1 cellular context compared by ENCODE assay signal in genomic region chr11:57568330-57568766, GRCh38.
TF ChIP-seq lines count a peak whose summit lies in the region.

No MANE protein-coding gene starts in this region.

TF ChIP-seq in GM12878, 131 proteins besides CTCF, POLR2A, EP300 and RAD21:
- peak; percentile 80; the same call in 1 of the 2 replicates for TF ChIP-seq YY1 (IDR thresholded peaks at IDR 0.05; ENCODE audit: low read depth, low read length)
- TF ChIP-seq USF1 (IDR thresholded peaks at IDR 0.05; ENCODE audit: borderline replicate concordance, extremely low read length, insufficient read depth, low read depth, low read length), result no peak
- TF ChIP-seq IKZF1 (conservative IDR thresholded peaks at IDR 0.05), result 0 out of 2 replicates have a peak, but pooled peaks have one; percentile 7
- peak; percentile 84 for TF ChIP-seq SMC3 (IDR thresholded peaks at IDR 0.05; ENCODE audit: borderline replicate concordance, low read length)
- TF ChIP-seq, protein P1, sequence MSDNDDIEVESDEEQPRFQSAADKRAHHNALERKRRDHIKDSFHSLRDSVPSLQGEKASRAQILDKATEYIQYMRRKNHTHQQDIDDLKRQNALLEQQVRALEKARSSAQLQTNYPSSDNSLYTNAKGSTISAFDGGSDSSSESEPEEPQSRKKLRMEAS (IDR thresholded peaks at IDR 0.05; ENCODE audit: low read depth, low read length), result 0 out of 2 replicates have a peak, but pooled peaks have one; percentile 15
- no peak for TF ChIP-seq SREBF2 (IDR thresholded peaks at IDR 0.05; ENCODE audit: low read length)
- TF ChIP-seq, protein P2, sequence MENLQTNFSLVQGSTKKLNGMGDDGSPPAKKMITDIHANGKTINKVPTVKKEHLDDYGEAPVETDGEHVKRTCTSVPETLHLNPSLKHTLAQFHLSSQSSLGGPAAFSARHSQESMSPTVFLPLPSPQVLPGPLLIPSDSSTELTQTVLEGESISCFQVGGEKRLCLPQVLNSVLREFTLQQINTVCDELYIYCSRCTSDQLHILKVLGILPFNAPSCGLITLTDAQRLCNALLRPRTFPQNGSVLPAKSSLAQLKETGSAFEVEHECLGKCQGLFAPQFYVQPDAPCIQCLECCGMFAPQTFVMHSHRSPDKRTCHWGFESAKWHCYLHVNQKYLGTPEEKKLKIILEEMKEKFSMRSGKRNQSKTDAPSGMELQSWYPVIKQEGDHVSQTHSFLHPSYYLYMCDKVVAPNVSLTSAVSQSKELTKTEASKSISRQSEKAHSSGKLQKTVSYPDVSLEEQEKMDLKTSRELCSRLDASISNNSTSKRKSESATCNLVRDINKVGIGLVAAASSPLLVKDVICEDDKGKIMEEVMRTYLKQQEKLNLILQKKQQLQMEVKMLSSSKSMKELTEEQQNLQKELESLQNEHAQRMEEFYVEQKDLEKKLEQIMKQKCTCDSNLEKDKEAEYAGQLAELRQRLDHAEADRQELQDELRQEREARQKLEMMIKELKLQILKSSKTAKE (IDR thresholded peaks at IDR 0.05; ENCODE audit: low read depth, poor library complexity, severe bottlenecking), result peak; percentile 23
- peak; percentile 43; the same call in 1 of the 2 replicates for TF ChIP-seq CREB1 (IDR thresholded peaks at IDR 0.05; ENCODE audit: low read depth)
- no peak for TF ChIP-seq CBX3 (IDR thresholded peaks at IDR 0.05; ENCODE audit: borderline replicate concordance, low read depth)
- TF ChIP-seq HCFC1 (IDR thresholded peaks at IDR 0.05; ENCODE audit: low read length), result no peak
- TF ChIP-seq LARP7 (IDR thresholded peaks at IDR 0.05), result peak; percentile 3; the same call in 1 of the 2 replicates
- no peak for TF ChIP-seq NFXL1 (IDR thresholded peaks at IDR 0.05; ENCODE audit: borderline replicate concordance)
- no peak for TF ChIP-seq TCF3 (IDR thresholded peaks at IDR 0.05; ENCODE audit: borderline replicate concordance, insufficient read depth, low read depth, low read length)
- TF ChIP-seq SMARCA5 (IDR thresholded peaks at IDR 0.05), result peak; percentile 76; the same call in 1 of the 2 replicates
- peak; percentile 63 for TF ChIP-seq CREM (IDR thresholded peaks at IDR 0.05; ENCODE audit: low read depth)
- no peak for TF ChIP-seq ASH2L (IDR thresholded peaks at IDR 0.05; ENCODE audit: borderline replicate concordance, low read depth)
- no peak for TF ChIP-seq ZBTB11 (CRISPR knock-in tag; IDR thresholded peaks at IDR 0.05)
- TF ChIP-seq RCOR1 (conservative IDR thresholded peaks at IDR 0.05; ENCODE audit: low read depth, low read length), result 0 out of 2 replicates have a peak, but pooled peaks have one; percentile 12
- no peak for TF ChIP-seq ATF3 (IDR thresholded peaks at IDR 0.05; ENCODE audit: borderline replicate concordance, extremely low read depth, low read depth, low read length)
- no peak for TF ChIP-seq CBX5 (IDR thresholded peaks at IDR 0.05; ENCODE audit: low read depth)
- peak; percentile 55; the same call in 1 of the 2 replicates for TF ChIP-seq RUNX3 (IDR thresholded peaks at IDR 0.05; ENCODE audit: low read length)
